Comparison of ENCODE assay signal across 1 cellular context in the genomic region with DNA sequence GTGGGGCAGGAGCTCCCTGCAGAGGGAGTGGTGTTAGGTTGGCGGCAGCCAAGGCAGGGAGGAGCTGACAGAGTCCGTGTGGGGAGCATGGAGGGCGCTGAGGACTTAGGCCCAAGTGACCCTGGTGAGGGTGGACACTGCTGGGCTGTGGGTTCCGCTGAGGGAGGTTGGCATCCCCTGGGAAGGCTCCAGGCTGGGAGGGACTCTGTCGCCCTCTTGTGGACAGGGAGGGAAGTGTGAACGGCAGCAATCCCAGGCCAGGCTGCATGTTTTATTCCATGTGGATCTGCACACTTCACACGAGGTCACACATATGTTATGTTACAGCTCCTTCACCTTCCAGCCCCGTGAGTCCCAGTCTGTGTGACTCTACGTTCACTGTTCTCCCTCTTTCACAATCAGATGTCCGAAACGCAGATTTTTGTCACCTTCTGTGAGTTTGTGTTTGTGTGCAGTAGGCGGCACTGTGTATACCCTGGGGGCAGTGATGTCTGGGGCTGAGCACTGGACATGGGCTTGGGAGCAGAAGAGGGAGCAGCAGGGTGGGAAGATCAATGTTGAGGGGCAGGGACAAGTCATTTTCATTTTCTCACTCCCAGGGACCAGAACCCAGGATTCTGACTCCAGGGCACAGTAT.
A peak's percentile ranks its signal among the peaks of the same experiment; 100 is the strongest.
TF ChIP-seq lines count a peak whose summit lies in the region.

No MANE protein-coding gene starts in this region.

TF ChIP-seq in IMR-90, 13 proteins besides CTCF, POLR2A, EP300 and RAD21:
- peak; percentile 36 for TF ChIP-seq SMC3 (IDR thresholded peaks at IDR 0.05; ENCODE audit: low read depth, low read length)
